Comparison of ENCODE assay signal across 15 cellular contexts in the genomic region with DNA sequence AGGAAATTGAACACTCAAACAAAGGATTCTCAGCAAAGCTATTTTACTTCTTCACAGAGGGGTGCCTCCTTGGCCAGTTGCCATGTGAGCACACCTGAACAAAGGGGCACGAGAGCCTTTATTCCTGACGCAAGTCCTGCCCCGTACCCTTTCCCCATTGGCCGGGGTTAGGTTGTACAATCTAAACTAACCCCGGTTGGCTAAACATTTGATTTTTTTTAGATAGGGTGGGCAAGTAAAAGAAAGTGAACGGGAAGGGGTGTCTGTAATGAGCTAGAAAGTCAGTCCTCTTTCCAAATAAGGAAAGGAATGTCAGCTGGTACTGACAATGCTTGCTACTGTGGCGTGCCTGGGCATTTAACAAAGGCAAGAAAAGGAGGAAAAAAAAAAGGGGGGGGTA.
"Had no signal": no experiment of that assay in that cellular context is flagged by ENCODE, and none has a peak within 500 bp of the region (broad histone marks: within the 10 kb centered on the region; RNA-seq: fewer than 3 reads in every experiment).

No MANE protein-coding gene starts in this region.

- H3K4me1 ChIP-seq: gastrocnemius medialis, heart left ventricle, left ventricle myocardium inferior, psoas muscle, right lobe of liver, transverse colon had no signal

- H3K4me3 ChIP-seq: gastrocnemius medialis, heart left ventricle, left ventricle myocardium inferior, psoas muscle, right lobe of liver, smooth muscle cell, transverse colon had no signal

- H3K27ac Mint-ChIP-seq: activated naive CD8-positive, alpha-beta T cell treated with anti-CD3 and anti-CD28 coated beads for 36 hours; naive thymus-derived CD8-positive, alpha-beta T cell had no signal

- H3K27ac ChIP-seq: gastrocnemius medialis, heart left ventricle, left ventricle myocardium inferior, psoas muscle, right lobe of liver, transverse colon had no signal

- H3K4me2 ChIP-seq: smooth muscle cell had no signal

- H3K9me3 Mint-ChIP-seq: activated naive CD8-positive, alpha-beta T cell treated with anti-CD3 and anti-CD28 coated beads for 36 hours; naive thymus-derived CD8-positive, alpha-beta T cell had no signal

- H3K4me1 Mint-ChIP-seq: activated naive CD8-positive, alpha-beta T cell treated with anti-CD3 and anti-CD28 coated beads for 36 hours; naive thymus-derived CD8-positive, alpha-beta T cell had no signal

- H3K27me3 ChIP-seq: gastrocnemius medialis, heart left ventricle, right lobe of liver, transverse colon had no signal

- DNase-seq: activated CD4-positive, alpha-beta T cell treated with anti-CD3 and anti-CD28 coated beads for 48 hours; activated CD8-positive, alpha-beta memory T cell treated with anti-CD3 and anti-CD28 coated beads, Interleukin-2, amount 50 U/mL, for 48 hours; activated gamma-delta T cell treated with Interleukin-2 at 50 U/mL for 16 hours; activated naive CD8-positive, alpha-beta T cell treated with anti-CD3 and anti-CD28 coated beads for 36 hours; erythroblast; gastrocnemius medialis; heart left ventricle; left ventricle myocardium inferior; naive thymus-derived CD8-positive, alpha-beta T cell; psoas muscle; right lobe of liver; stimulated activated naive CD8-positive, alpha-beta T cell treated with anti-CD3 and anti-CD28 coated beads, Interleukin-15, Interleukin-2, amounts not matched to agents 100 U/mL and 50 U/mL, for 24 hours; T-helper 2 cell; transverse colon had no signal

- H3K4me3 Mint-ChIP-seq: activated naive CD8-positive, alpha-beta T cell treated with anti-CD3 and anti-CD28 coated beads for 36 hours; naive thymus-derived CD8-positive, alpha-beta T cell had no signal

- ATAC-seq: gastrocnemius medialis; heart left ventricle; naive thymus-derived CD8-positive, alpha-beta T cell; psoas muscle; right lobe of liver; stimulated activated naive CD8-positive, alpha-beta T cell treated with anti-CD3 and anti-CD28 coated beads, Interleukin-15, Interleukin-2, amounts not matched to agents 100 U/mL and 50 U/mL, for 24 hours had no signal

- H3K36me3 ChIP-seq: gastrocnemius medialis, heart left ventricle, left ventricle myocardium inferior, right lobe of liver, transverse colon had no signal

- H3K36me3 Mint-ChIP-seq: activated naive CD8-positive, alpha-beta T cell treated with anti-CD3 and anti-CD28 coated beads for 36 hours; naive thymus-derived CD8-positive, alpha-beta T cell had no signal

- H3K9me3 ChIP-seq: gastrocnemius medialis, heart left ventricle, left ventricle myocardium inferior, psoas muscle, right lobe of liver, transverse colon had no signal
